In the genomic region with DNA sequence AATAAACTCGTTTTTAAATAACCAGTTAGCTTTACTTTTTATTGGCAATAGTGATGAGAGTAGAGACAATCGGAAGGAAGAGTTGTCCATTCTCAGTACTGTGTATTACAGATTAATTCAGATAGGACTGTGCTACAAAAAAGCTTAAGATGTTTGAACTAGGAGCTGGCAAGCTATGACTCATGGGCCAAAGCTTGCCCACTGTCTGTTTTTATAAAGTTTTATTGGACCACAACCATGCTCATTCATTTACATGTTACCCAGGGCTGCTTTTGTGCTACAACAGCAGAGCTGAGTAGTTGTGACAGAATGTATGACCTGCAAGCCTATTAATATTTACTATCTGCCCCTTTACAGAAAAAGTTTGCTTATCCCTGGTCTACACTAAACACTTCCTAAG, we compare ENCODE assay signal across 24 cellular contexts. TPM values are rescaled to one million over a fixed set of nuclear protein-coding genes. Genes with fewer than 3 reads are reported as not detected.
DNase-seq lines count a peak whose midpoint lies in the region; ATAC-seq, FAIRE-seq and TF ChIP-seq lines count a peak whose summit lies in the region.
"Had no signal": no experiment of that assay in that cellular context is flagged by ENCODE, and none has a peak within 500 bp of the region (broad histone marks: within the 10 kb centered on the region; RNA-seq: fewer than 3 reads in every experiment).

No MANE protein-coding gene starts in this region.

- H3K4me1 ChIP-seq in CD4-positive, CD25-positive, alpha-beta regulatory T cell (ENCODE audit: control insufficient read depth, insufficient read depth, low read length, poor library complexity, severe bottlenecking), result peaks cover 5% of the 10 kb centered on the region
- H3K4me1 ChIP-seq in Panc1 (ENCODE audit: control insufficient read depth, insufficient read depth, low read length) (no peaks in the 10 kb centered on the region), mammary epithelial cell (ENCODE audit: insufficient read depth, low read length) (peaks cover 28% of the 10 kb centered on the region)
- H3K4me1 ChIP-seq: gastroesophageal sphincter had no signal

- no peak overlapping the region for H3K4me3 ChIP-seq in CD4-positive, CD25-positive, alpha-beta regulatory T cell (ENCODE audit: low read depth, low read length)
- no peak overlapping the region for H3K4me3 ChIP-seq in Panc1 (ENCODE audit: low read depth in 2 of 2, low read length in 2 of 2)
- H3K4me3 ChIP-seq in mammary epithelial cell (replicated peaks in 1 of 3; ENCODE audit: insufficient read depth in 1 of 3, low read depth in 2 of 3, low read length in 3 of 3), result no peak overlapping the region
- H3K4me3 ChIP-seq: gastroesophageal sphincter, lung had no signal

- H3K9me3 ChIP-seq in CD4-positive, CD25-positive, alpha-beta regulatory T cell (ENCODE audit: control insufficient read depth in 2 of 2, low read length in 2 of 2), result no peaks in the 10 kb centered on the region
- H3K9me3 ChIP-seq in Panc1 (ENCODE audit: control insufficient read depth, insufficient read depth, low read depth, low read length) (no peaks in the 10 kb centered on the region), mammary epithelial cell (replicated peaks; ENCODE audit: insufficient read depth, low read length) (no peaks in the 10 kb centered on the region)
- H3K9me3 ChIP-seq: gastroesophageal sphincter had no signal

- no peak overlapping the region for H3K27ac ChIP-seq in CD4-positive, CD25-positive, alpha-beta regulatory T cell (ENCODE audit: insufficient read depth, low read length, poor library complexity, severe bottlenecking)
- no peak overlapping the region for H3K27ac ChIP-seq in Panc1 (ENCODE audit: low read length)
- H3K27ac ChIP-seq in mammary epithelial cell (ENCODE audit: insufficient read depth, low read depth, low read length), result no peak overlapping the region
- H3K27ac ChIP-seq: gastroesophageal sphincter, KMS-11, VCaP had no signal

- peak overlapping the region in 2 of 3 donors; percentile 8 to 56 for H3K27ac Mint-ChIP-seq in CD4-positive, CD25-positive, alpha-beta regulatory T cell
- no peak overlapping the region for H3K27ac Mint-ChIP-seq in type B pancreatic cell

- no peak for TF ChIP-seq POLR2A in H54 (IDR thresholded peaks at IDR 0.05; ENCODE audit: low read depth, low read length)

- H2AFZ ChIP-seq in mammary epithelial cell (ENCODE audit: low read depth, low read length), result no peak overlapping the region

- no peaks in the 10 kb centered on the region for H3K79me2 ChIP-seq in mammary epithelial cell (ENCODE audit: insufficient read depth, low read length)

- in situ Hi-C loops in Panc1 (cut with HindIII; ENCODE audit: low pct_unique_long_range_greater_than_20kb, low sequenced_read_pairs) (no loop called here), mammary epithelial cell (cut with MboI; ENCODE audit: low sequenced_read_pairs in 2 of 2) (no loop called here)

- peak; percentile 90 for FAIRE-seq in H54 (lab: Jason Lieb, UNC)
- FAIRE-seq: keratinocyte had no signal

- dilution Hi-C loops in mammary epithelial cell (cut with HindIII; ENCODE audit: low sequenced_read_pairs), result no loop called here

- CTCF ChIA-PET in Panc1 (lab: Charles Lee), result no interaction called here
- CTCF ChIA-PET in mammary epithelial cell (lab: Charles Lee; ENCODE audit: low non-redundant PET), result interaction anchor here (0.6 kb wide), 1 partner anchor 11 kb away, joined by 4 read pairs; no protein-coding TSS in a partner anchor

- WGBS in mammary epithelial cell (ENCODE audit: low coverage, missing lambda C conversion rate), result 67% methylated on average over 2 of the region's 2 CpGs

- peaks cover 6 to 14% (median 10%) of the 10 kb centered on the region in 4 donors for H3K4me1 Mint-ChIP-seq in CD4-positive, CD25-positive, alpha-beta regulatory T cell
- peaks cover 5% of the 10 kb centered on the region for H3K4me1 Mint-ChIP-seq in type B pancreatic cell (ENCODE audit: unreplicated experiment)

- intact Hi-C loops in Panc1 (cut with micrococcal nuclease; ENCODE audit: unreplicated experiment), result no loop called here
- intact Hi-C loops in mammary epithelial cell (cut with micrococcal nuclease), result no loop called here

- no peaks in the 10 kb centered on the region for H3K27me3 Mint-ChIP-seq in CD4-positive, CD25-positive, alpha-beta regulatory T cell
- no peaks in the 10 kb centered on the region for H3K27me3 Mint-ChIP-seq in type B pancreatic cell
- H3K27me3 Mint-ChIP-seq: central memory CD8-positive, alpha-beta T cell; stimulated activated naive CD8-positive, alpha-beta T cell treated with anti-CD3 and anti-CD28 coated beads, Interleukin-15, amount 100 ng/mL, for 72 hours had no signal

- H3K36me3 Mint-ChIP-seq in CD4-positive, CD25-positive, alpha-beta regulatory T cell, result peaks cover 71% of the 10 kb centered on the region
- peaks cover 53% of the 10 kb centered on the region for H3K36me3 Mint-ChIP-seq in type B pancreatic cell

- no TSS peak for BruUV-seq in Panc1 (replicated peaks; lab: Mats Ljungman, UMichigan)
- BruUV-seq in mammary epithelial cell (replicated peaks; lab: Mats Ljungman, UMichigan), result no TSS peak

- no peak overlapping the region for H3K4me3 Mint-ChIP-seq in CD4-positive, CD25-positive, alpha-beta regulatory T cell
- H3K4me3 Mint-ChIP-seq in type B pancreatic cell, result no peak overlapping the region
- H3K4me3 Mint-ChIP-seq: central memory CD8-positive, alpha-beta T cell; stimulated activated naive CD8-positive, alpha-beta T cell treated with anti-CD3 and anti-CD28 coated beads, Interleukin-15, amount 100 ng/mL, for 72 hours had no signal

- TF ChIP-seq CTCF in Panc1 (IDR thresholded peaks at IDR 0.05) (no peak), mammary epithelial cell (conservative IDR thresholded peaks at IDR 0.05 in 1 of 2, IDR thresholded peaks at IDR 0.05 in 1 of 2; ENCODE audit: extremely low read depth in 1 of 2, insufficient read depth in 1 of 2, low read depth in 1 of 2, low read length in 2 of 2) (no peak), type B pancreatic cell (conservative IDR thresholded peaks at IDR 0.05) (no peak)

- H4K20me1 ChIP-seq in mammary epithelial cell (ENCODE audit: insufficient read depth, low read length), result no peaks in the 10 kb centered on the region

- H3K9me3 Mint-ChIP-seq in CD4-positive, CD25-positive, alpha-beta regulatory T cell, result no peaks in the 10 kb centered on the region
- H3K9me3 Mint-ChIP-seq in type B pancreatic cell, result no peaks in the 10 kb centered on the region
- H3K9me3 Mint-ChIP-seq: central memory CD8-positive, alpha-beta T cell; stimulated activated naive CD8-positive, alpha-beta T cell treated with anti-CD3 and anti-CD28 coated beads, Interleukin-15, amount 100 ng/mL, for 72 hours had no signal

- peaks cover 51% of the 10 kb centered on the region for H3K36me3 ChIP-seq in CD4-positive, CD25-positive, alpha-beta regulatory T cell (ENCODE audit: control insufficient read depth, insufficient read depth, low read length)
- H3K36me3 ChIP-seq in Panc1 (ENCODE audit: control insufficient read depth, insufficient read depth, low read length), result peaks cover 10% of the 10 kb centered on the region; the same call in 1 of the 2 replicates
- peaks cover 5% of the 10 kb centered on the region for H3K36me3 ChIP-seq in mammary epithelial cell (ENCODE audit: insufficient read depth, low read length)

- H3K9ac ChIP-seq in mammary epithelial cell (ENCODE audit: insufficient read depth, low read length), result no peak overlapping the region
- H3K9ac ChIP-seq: KMS-11 had no signal

- no peak for ATAC-seq in CD4-positive, CD25-positive, alpha-beta regulatory T cell (ENCODE audit: low read depth in 2 of 2)
- ATAC-seq in Panc1 (peak; percentile 58), GM21390 (IDR thresholded peaks at IDR 0.05; ENCODE audit: unreplicated experiment) (no peak)
- ATAC-seq: gastroesophageal sphincter; stimulated activated naive CD8-positive, alpha-beta T cell treated with anti-CD3 and anti-CD28 coated beads, Interleukin-15, amount 100 ng/mL, for 72 hours had no signal

- POLR2A ChIA-PET in Panc1 (lab: Charles Lee), result no interaction called here

- no peak overlapping the region for H3K4me2 ChIP-seq in mammary epithelial cell (ENCODE audit: insufficient read depth, low read depth, low read length)
- H3K4me2 ChIP-seq: KMS-11 had no signal

- H3K27me3 ChIP-seq in CD4-positive, CD25-positive, alpha-beta regulatory T cell (ENCODE audit: control insufficient read depth, insufficient read depth, low read length), result no peaks in the 10 kb centered on the region
- H3K27me3 ChIP-seq in Panc1 (ENCODE audit: control insufficient read depth, insufficient read depth, low read length) (no peaks in the 10 kb centered on the region), mammary epithelial cell (ENCODE audit: insufficient read depth, low read length) (no peaks in the 10 kb centered on the region)
- H3K27me3 ChIP-seq: gastroesophageal sphincter had no signal

- DNase-seq in CD4-positive, CD25-positive, alpha-beta regulatory T cell, result no peak
- no peak for DNase-seq in H54 (ENCODE audit: insufficient read length, low spot score)
- no peak for DNase-seq in Panc1 (ENCODE audit: low read depth, low spot score)
- peak; percentile 45 for DNase-seq in mammary epithelial cell
- no peak for DNase-seq in stimulated activated naive CD4-positive, alpha-beta T cell (lab: John Stamatoyannopoulos, UW)
- DNase-seq in type B pancreatic cell (ENCODE audit: extremely low spot score, unreplicated experiment), result no peak
- DNase-seq in GM19238 (ENCODE audit: insufficient read length, low spot score), result no peak
- DNase-seq: activated naive CD4-positive, alpha-beta T cell; activated T-cell treated with anti-CD3 and anti-CD28 coated beads for 4 hours; anterior cingulate cortex; erythroblast; NCI-H2107; NCI-H526; SHP77 treated with DMSO at 0.1 percent for 48 hours; stimulated activated CD4-positive, alpha-beta T cell treated with anti-CD3 and anti-CD28 coated beads, Interleukin-4, amount 100 ng/mL, for 1 hour; stimulated activated naive CD8-positive, alpha-beta T cell treated with anti-CD3 and anti-CD28 coated beads, Interleukin-15, amount 100 ng/mL, for 72 hours; trophoblast cell had no signal

RNA-seq across cellular contexts. Expression of a gene that starts 19.4 kb away (rescaled TPM):
- total RNA-seq in CD4-positive, CD25-positive, alpha-beta regulatory T cell, result 25.0 TPM
- 10 to 100 TPM; 40.6 to 51.5 (median 41.6) TPM for polyA plus RNA-seq in CD4-positive, CD25-positive, alpha-beta regulatory T cell
- total RNA-seq in Panc1 (2021; ENCODE audit: unreplicated experiment) (117 TPM), mammary epithelial cell (100 to 1,000 TPM in 1 of 2 donors, 10 to 100 TPM in 1; 57.6 to 135 TPM), type B pancreatic cell (ENCODE audit: low replicate concordance) (76.7 and 84.7 TPM in 2 replicates)
- 66.9 TPM for polyA plus RNA-seq in Panc1 (2012; ENCODE audit: insufficient read length)
- 37.0 TPM for polyA plus RNA-seq in mammary epithelial cell
- 260 TPM for polyA minus RNA-seq in mammary epithelial cell
